ENCODE assay signal across 25 cellular contexts in genomic region chr16:69346683-69347082, GRCh38. TPM values are rescaled to one million over a fixed set of nuclear protein-coding genes. Genes with fewer than 3 reads are reported as not detected.
"Had no signal": no experiment of that assay in that cellular context is flagged by ENCODE, and none has a peak within 500 bp of the region (broad histone marks: within the 10 kb centered on the region; RNA-seq: fewer than 3 reads in every experiment).

No MANE protein-coding gene starts in this region.

- FAIRE-seq: islet of Langerhans, small intestine had no signal

- H3K9me3 ChIP-seq: adrenal gland, colonic mucosa, lower lobe of right lung, prostate gland, suprapubic skin had no signal

- H3K4me3 Mint-ChIP-seq: activated CD8-positive, alpha-beta T cell treated with anti-CD3 and anti-CD28 coated beads, Interleukin-2, amount 10 ng/mL, durations not matched to agents 7 days and 5 days; mesothelial cell of epicardium; stimulated activated naive CD8-positive, alpha-beta T cell treated with anti-CD3 and anti-CD28 coated beads, Interleukin-15, Interleukin-2, amounts not matched to agents 100 ng/mL and 50 ng/mL, for 24 hours; T-helper 17 cell; WTC11 had no signal

- H3K27me3 Mint-ChIP-seq: stimulated activated naive CD8-positive, alpha-beta T cell treated with anti-CD3 and anti-CD28 coated beads, Interleukin-15, Interleukin-2, amounts not matched to agents 100 ng/mL and 50 ng/mL, for 24 hours; T-helper 17 cell had no signal

- H3K27ac Mint-ChIP-seq: activated CD8-positive, alpha-beta T cell treated with anti-CD3 and anti-CD28 coated beads, Interleukin-2, amount 10 ng/mL, durations not matched to agents 7 days and 5 days; mesothelial cell of epicardium; T-helper 17 cell had no signal

- H3K36me3 ChIP-seq: colonic mucosa, prostate gland had no signal

- H3K27me3 ChIP-seq: adrenal gland, cardiac muscle cell, colonic mucosa, suprapubic skin had no signal

- H3K4me1 ChIP-seq: adrenal gland, colonic mucosa, lower lobe of right lung, prostate gland, suprapubic skin had no signal

- H3K4me3 ChIP-seq: adrenal gland, cardiac muscle cell, colonic mucosa, lower lobe of right lung, prostate gland, suprapubic skin had no signal

- DNase-seq: activated CD4-positive, alpha-beta T cell treated with anti-CD3 and anti-CD28 coated beads for 4 hours; activated CD8-positive, alpha-beta memory T cell treated with anti-CD3 and anti-CD28 coated beads, Interleukin-2, amount 50 U/mL, for 48 hours; activated CD8-positive, alpha-beta T cell treated with anti-CD3 and anti-CD28 coated beads, Interleukin-2, amount 10 ng/mL, durations not matched to agents 7 days and 5 days; activated naive CD4-positive, alpha-beta T cell treated with anti-CD3 and anti-CD28 coated beads, Interleukin-2, amount 50 U/mL, for 16 hours; adrenal gland; colonic mucosa; left colon; lower lobe of right lung; right cardiac atrium; small intestine; stimulated activated CD4-positive, alpha-beta T cell treated with anti-CD3 and anti-CD28 coated beads, Interleukin-4, amount 100 ng/mL, for 4 hours; stimulated activated CD8-positive, alpha-beta memory T cell treated with anti-CD3 and anti-CD28 coated beads, Interleukin-4, amount 100 ng/mL, for 48 hours; T-helper 17 cell; trophoblast cell had no signal

- H3K4me1 Mint-ChIP-seq: mesothelial cell of epicardium, WTC11 had no signal

- ATAC-seq: activated CD8-positive, alpha-beta T cell treated with anti-CD3 and anti-CD28 coated beads, Interleukin-2, amount 10 ng/mL, durations not matched to agents 7 days and 5 days; esophagus mucosa; left colon; lower lobe of right lung; right cardiac atrium; T-helper 17 cell; WTC11 had no signal

- H3K9me3 Mint-ChIP-seq: mesothelial cell of epicardium; stimulated activated naive CD8-positive, alpha-beta T cell treated with anti-CD3 and anti-CD28 coated beads, Interleukin-15, Interleukin-2, amounts not matched to agents 100 ng/mL and 50 ng/mL, for 24 hours; WTC11 had no signal

- H3K27ac ChIP-seq: adrenal gland, cardiac muscle cell, colonic mucosa, lower lobe of right lung, prostate gland, suprapubic skin had no signal

RNA-seq across cellular contexts. Expression of gene TMED6, which starts 4.9 kb away (rescaled TPM):
- total RNA-seq: myocyte, omental fat pad had no signal
- polyA plus RNA-seq: neural cell, right cardiac atrium had no signal
